Comparison of ENCODE assay signal across 24 cellular contexts in the genomic region with DNA sequence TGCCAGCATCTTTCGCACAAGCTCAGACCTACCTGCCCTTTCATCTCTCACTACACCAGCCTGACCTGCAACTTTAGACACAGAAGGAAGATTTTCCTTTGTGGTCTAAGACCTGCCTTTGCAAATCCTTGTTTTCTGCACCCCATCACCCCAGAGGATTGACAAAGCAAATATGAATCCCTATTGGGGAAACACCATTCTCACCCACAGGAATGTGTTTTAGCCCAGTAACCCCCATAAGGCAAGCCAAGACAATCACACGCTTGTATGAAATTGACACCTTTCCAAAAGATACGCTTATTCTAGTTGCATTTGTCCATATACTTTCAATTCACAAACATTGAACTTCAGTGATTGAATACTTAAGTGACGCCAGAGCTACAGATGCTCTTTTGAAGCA. TPM values are rescaled to one million over a fixed set of nuclear protein-coding genes. Genes with fewer than 3 reads are reported as not detected.
DNase-seq lines count a peak whose midpoint lies in the region; ATAC-seq and TF ChIP-seq lines count a peak whose summit lies in the region.
"Had no signal": no experiment of that assay in that cellular context is flagged by ENCODE, and none has a peak within 500 bp of the region (broad histone marks: within the 10 kb centered on the region; RNA-seq: fewer than 3 reads in every experiment).

No MANE protein-coding gene starts in this region.

- peaks cover 3% of the 10 kb centered on the region for H3K36me3 Mint-ChIP-seq in nephron (ENCODE audit: low read depth)
- H3K36me3 Mint-ChIP-seq: activated naive CD4-positive, alpha-beta T cell treated with anti-CD3 and anti-CD28 coated beads, Interleukin-2, amount 10 ng/mL, durations not matched to agents 7 days and 5 days; CD4-positive, alpha-beta memory T cell; mesothelial cell of epicardium had no signal

- H3K36me3 ChIP-seq in heart left ventricle (no peaks in the 10 kb centered on the region), upper lobe of left lung (no peaks in the 10 kb centered on the region), SJCRH30 (no peaks in the 10 kb centered on the region)
- H3K36me3 ChIP-seq: esophagus squamous epithelium, neutrophil had no signal

- no peak overlapping the region for H3K4me3 ChIP-seq in heart left ventricle
- no peak overlapping the region for H3K4me3 ChIP-seq in upper lobe of left lung
- no peak overlapping the region for H3K4me3 ChIP-seq in SJCRH30
- H3K4me3 ChIP-seq: esophagus squamous epithelium, skin epidermis had no signal

- ATAC-seq in heart left ventricle = no peak
- no peak for ATAC-seq in Right ventricle myocardium superior (ENCODE audit: poor library complexity)
- no peak for ATAC-seq in upper lobe of left lung (ENCODE audit: low FRiP score in 2 of 2)
- ATAC-seq in GM18498 (IDR thresholded peaks at IDR 0.05; ENCODE audit: unreplicated experiment) = no peak
- ATAC-seq in GM21576 (IDR thresholded peaks at IDR 0.05; ENCODE audit: unreplicated experiment) = no peak
- ATAC-seq: Panc1, SK-N-SH treated with all-trans-retinoic acid at 6 μM for 48 hours had no signal

- TF ChIP-seq POLR2A in heart left ventricle (IDR thresholded peaks at IDR 0.05) (no peak), upper lobe of left lung (IDR thresholded peaks at IDR 0.05) (no peak)

- WGBS in heart left ventricle, 4 donors = 87 to 95% (median 93%) methylated on average over 4 of the region's 4 CpGs
- WGBS in upper lobe of left lung, 2 donors = 88 to 92% methylated on average over 4 of the region's 4 CpGs

- no peak overlapping the region for H3K4me3 Mint-ChIP-seq in nephron
- H3K4me3 Mint-ChIP-seq: activated CD4-positive, alpha-beta T cell treated with anti-CD3 and anti-CD28 coated beads, Interleukin-2, amount 10 ng/mL, durations not matched to agents 24 days and 14 days; activated naive CD4-positive, alpha-beta T cell treated with anti-CD3 and anti-CD28 coated beads, Interleukin-2, amount 10 ng/mL, durations not matched to agents 7 days and 5 days; CD4-positive, alpha-beta memory T cell; mesothelial cell of epicardium had no signal

- H3K9me3 ChIP-seq in heart left ventricle (no peaks in the 10 kb centered on the region), upper lobe of left lung (no peaks in the 10 kb centered on the region), SJCRH30 (replicated peaks) (no peaks in the 10 kb centered on the region)
- H3K9me3 ChIP-seq: esophagus squamous epithelium, neutrophil had no signal

- H3K9me3 Mint-ChIP-seq in nephron = no peaks in the 10 kb centered on the region
- H3K9me3 Mint-ChIP-seq: activated CD4-positive, alpha-beta T cell treated with anti-CD3 and anti-CD28 coated beads, Interleukin-2, amount 10 ng/mL, durations not matched to agents 24 days and 14 days; activated naive CD4-positive, alpha-beta T cell treated with anti-CD3 and anti-CD28 coated beads, Interleukin-2, amount 10 ng/mL, durations not matched to agents 7 days and 5 days; CD4-positive, alpha-beta memory T cell; mesothelial cell of epicardium had no signal

- no peak for DNase-seq in heart left ventricle
- no peak for DNase-seq in Right ventricle myocardium superior
- no peak for DNase-seq in caudate nucleus (lab: John Stamatoyannopoulos, UW)
- no peak for DNase-seq in upper lobe of left lung
- DNase-seq in SJCRH30 = no peak
- DNase-seq: activated CD4-positive, alpha-beta T cell treated with anti-CD3 and anti-CD28 coated beads, Interleukin-2, amount 10 ng/mL, durations not matched to agents 24 days and 14 days; activated naive CD4-positive, alpha-beta T cell treated with anti-CD3 and anti-CD28 coated beads, Interleukin-2, amount 10 ng/mL, durations not matched to agents 7 days and 5 days; activated T-cell treated with anti-CD3 and anti-CD28 coated beads for 4 hours; CD4-positive, alpha-beta memory T cell; DMS79; esophagus squamous epithelium; KBM-7; NCI-H774; stimulated activated CD4-positive, alpha-beta T cell treated with anti-CD3 and anti-CD28 coated beads, Interleukin-4, amount 100 ng/mL, for 4 hours; stimulated activated CD8-positive, alpha-beta memory T cell treated with anti-CD3 and anti-CD28 coated beads, Interleukin-4, amount 100 ng/mL, for 48 hours had no signal

- H3K4me1 ChIP-seq in heart left ventricle = peaks cover 0 to 53% (median 29%) of the 10 kb centered on the region in 12 donors
- peaks cover 34 to 46% (median 43%) of the 10 kb centered on the region in 4 donors for H3K4me1 ChIP-seq in upper lobe of left lung
- H3K4me1 ChIP-seq in SJCRH30 = peaks cover 14% of the 10 kb centered on the region

- H3K4me1 Mint-ChIP-seq in nephron = peaks cover 52% of the 10 kb centered on the region

- TF ChIP-seq CTCF in heart left ventricle (IDR thresholded peaks at IDR 0.05) (no peak), nephron (IDR thresholded peaks at IDR 0.05; ENCODE audit: unreplicated experiment in 3 of 3) (no peak), upper lobe of left lung (IDR thresholded peaks at IDR 0.05) (no peak)

- no peaks in the 10 kb centered on the region for H3K27me3 ChIP-seq in heart left ventricle
- H3K27me3 ChIP-seq in upper lobe of left lung = no peaks in the 10 kb centered on the region
- no peaks in the 10 kb centered on the region for H3K27me3 ChIP-seq in SJCRH30
- H3K27me3 ChIP-seq: esophagus squamous epithelium, neutrophil had no signal

- intact Hi-C loops in heart left ventricle (cut with DNase I) (loop anchor here in 8 of 10 donors (2.0 to 10.0 kb wide), 7 partner anchors 49 to 194 kb away; a partner anchor contains a TSS), Right ventricle myocardium superior (cut with DNase I) (loop anchor here (5.0 kb wide), 1 partner anchor 164 kb away; no protein-coding TSS in a partner anchor)

- H3K27ac ChIP-seq in heart left ventricle (peak overlapping the region in 10 of 12 donors; percentile 5 to 60 (median 50)), caudate nucleus (ENCODE audit: low read depth, low read length) (peak overlapping the region; percentile 83), upper lobe of left lung (peak overlapping the region; percentile 23 to 79 (median 56)), SJCRH30 (no peak overlapping the region)
- H3K27ac ChIP-seq: HL-60, neutrophil had no signal

- peak overlapping the region; percentile 72 to 93 (median 92) for H3K27ac Mint-ChIP-seq in nephron
- H3K27ac Mint-ChIP-seq: activated CD4-positive, alpha-beta T cell treated with anti-CD3 and anti-CD28 coated beads, Interleukin-2, amount 10 ng/mL, durations not matched to agents 24 days and 14 days; activated naive CD4-positive, alpha-beta T cell treated with anti-CD3 and anti-CD28 coated beads, Interleukin-2, amount 10 ng/mL, durations not matched to agents 7 days and 5 days; mesothelial cell of epicardium had no signal

- TF ChIP-seq EP300 in upper lobe of left lung (IDR thresholded peaks at IDR 0.05) = no peak

- no peaks in the 10 kb centered on the region for H3K27me3 Mint-ChIP-seq in nephron (ENCODE audit: low read depth)
- H3K27me3 Mint-ChIP-seq: activated CD4-positive, alpha-beta T cell treated with anti-CD3 and anti-CD28 coated beads, Interleukin-2, amount 10 ng/mL, durations not matched to agents 24 days and 14 days had no signal

RNA-seq across cellular contexts. Expression of a gene that starts 55.7 kb away (rescaled TPM):
- total RNA-seq in heart left ventricle (10 to 100 TPM in 4 of 9 donors, 1 to 10 TPM in 5; 7.1 to 20.1 (median 9.3) TPM), Right ventricle myocardium superior (8.3 TPM), upper lobe of left lung (10 to 100 TPM; 31.2 to 77.5 (median 49.2) TPM)
- 1 to 10 TPM; 5.4 to 7.5 TPM for polyA plus RNA-seq in heart left ventricle
- total RNA-seq in SJCRH30 (2014; rRNA removed; shearing (Covaris generic)) = 21.9 and 23.0 TPM in 2 replicates
